ENCODE assay signal across 8 cellular contexts in the genomic region with DNA sequence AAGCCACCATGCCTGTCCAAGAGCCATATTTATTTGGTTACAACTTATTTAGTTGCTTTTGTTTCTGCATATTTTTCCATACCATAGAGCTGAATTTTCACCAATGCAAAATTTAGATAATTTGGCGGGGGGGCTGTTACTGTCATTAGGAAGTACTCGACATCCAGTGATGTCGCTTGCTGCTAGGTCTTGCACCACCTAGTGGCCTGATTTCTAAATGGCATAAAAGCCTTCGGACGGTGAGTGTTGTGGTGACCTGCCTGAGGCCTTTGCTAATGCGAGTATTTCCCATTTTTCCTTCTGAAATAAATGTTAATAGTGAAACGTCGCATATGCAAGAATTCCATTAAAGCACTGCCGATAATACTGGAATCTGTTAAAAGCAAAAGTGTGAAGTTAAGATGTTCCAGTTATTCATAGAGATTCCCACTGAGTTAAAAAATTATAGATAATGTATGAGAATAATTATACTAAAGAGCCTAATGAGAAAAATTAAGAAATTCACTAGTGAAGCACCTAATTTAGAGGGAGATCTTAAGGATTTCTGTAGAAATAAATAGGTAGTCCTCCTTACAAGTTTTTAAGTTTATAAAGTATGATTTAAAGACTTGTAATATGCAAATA.
DNase-seq lines count a peak whose midpoint lies in the region; ATAC-seq and TF ChIP-seq lines count a peak whose summit lies in the region.

No MANE protein-coding gene starts in this region.

- no peaks in the 10 kb centered on the region for H3K79me2 ChIP-seq in smooth muscle cell (ENCODE audit: low read depth)

- TF ChIP-seq CTCF in Panc1 (IDR thresholded peaks at IDR 0.05) = peak; percentile 93
- peak; percentile 52 to 86 (median 74) for TF ChIP-seq CTCF in heart left ventricle (IDR thresholded peaks at IDR 0.05)
- peak; percentile 72 for TF ChIP-seq CTCF in smooth muscle cell (IDR thresholded peaks at IDR 0.05; ENCODE audit: borderline replicate concordance, insufficient read depth, poor library complexity, severe bottlenecking)

- peaks cover under 1% of the 10 kb centered on the region for H4K20me1 ChIP-seq in smooth muscle cell (ENCODE audit: low read depth)

- no TSS peak for BruUV-seq in Panc1 (replicated peaks; lab: Mats Ljungman, UMichigan)

- no peak overlapping the region for H3K9ac ChIP-seq in smooth muscle cell (ENCODE audit: low read depth)

- H3K27ac ChIP-seq in Panc1 (ENCODE audit: low read length) (no peak overlapping the region), heart left ventricle (no peak overlapping the region), smooth muscle cell (ENCODE audit: low read depth) (no peak overlapping the region)

- H3K4me3 ChIP-seq in Panc1 (ENCODE audit: low read depth in 2 of 2, low read length in 2 of 2) (no peak overlapping the region), heart left ventricle (no peak overlapping the region), smooth muscle cell (no peak overlapping the region)

- no peaks in the 10 kb centered on the region for H3F3A ChIP-seq in smooth muscle cell (ENCODE audit: low read depth)

- POLR2A ChIA-PET in Panc1 (lab: Charles Lee) = no interaction called here

- H3K36me3 ChIP-seq in Panc1 (ENCODE audit: control insufficient read depth, insufficient read depth, low read length) (peaks cover 13% of the 10 kb centered on the region), heart left ventricle (peaks cover 0 to 73% (median 58%) of the 10 kb centered on the region in 9 donors), smooth muscle cell (ENCODE audit: low read depth) (peaks cover 8% of the 10 kb centered on the region)

- no peaks in the 10 kb centered on the region for H3K4me1 ChIP-seq in Panc1 (ENCODE audit: control insufficient read depth, insufficient read depth, low read length)
- no peaks in the 10 kb centered on the region for H3K4me1 ChIP-seq in heart left ventricle
- no peaks in the 10 kb centered on the region for H3K4me1 ChIP-seq in smooth muscle cell (ENCODE audit: low read depth)

- in situ Hi-C loops in Panc1 (cut with HindIII; ENCODE audit: low pct_unique_long_range_greater_than_20kb, low sequenced_read_pairs) = no loop called here

- no peak for TF ChIP-seq POLR2A in heart left ventricle (IDR thresholded peaks at IDR 0.05)

- peak; percentile 48 to 64 for DNase-seq in AML-193 (lab: John Stamatoyannopoulos, UW)
- DNase-seq in Panc1 (ENCODE audit: low read depth, low spot score) = peak; percentile 60
- peak; percentile 53 for DNase-seq in activated naive CD4-positive, alpha-beta T cell treated with Interleukin-2 at 50 U/mL for 16 hours
- peak in 1 of 5 donors; percentile 39 for DNase-seq in heart left ventricle
- DNase-seq in smooth muscle cell (lab: John Stamatoyannopoulos, UW; ENCODE audit: unreplicated experiment) = no peak
- no peak for DNase-seq in occipital lobe (lab: John Stamatoyannopoulos, UW)

- no peaks in the 10 kb centered on the region for H3K27me3 ChIP-seq in Panc1 (ENCODE audit: control insufficient read depth, insufficient read depth, low read length)
- no peaks in the 10 kb centered on the region for H3K27me3 ChIP-seq in heart left ventricle
- H3K27me3 ChIP-seq in smooth muscle cell (ENCODE audit: low read depth) = no peaks in the 10 kb centered on the region

- intact Hi-C loops in Panc1 (cut with micrococcal nuclease; ENCODE audit: unreplicated experiment) = no loop called here
- intact Hi-C loops in heart left ventricle (cut with DNase I) = loop anchor here in 3 of 10 donors (5.0 to 10.0 kb wide), 4 partner anchors 134 to 356 kb away; partner anchors contain the start of gene LMBR1 (in 1 of the 3)

- no peaks in the 10 kb centered on the region for H3K9me3 ChIP-seq in Panc1 (ENCODE audit: control insufficient read depth, insufficient read depth, low read depth, low read length)
- H3K9me3 ChIP-seq in heart left ventricle = no peaks in the 10 kb centered on the region
- no peaks in the 10 kb centered on the region for H3K9me3 ChIP-seq in smooth muscle cell (replicated peaks; ENCODE audit: low read depth)

- H2AFZ ChIP-seq in smooth muscle cell (ENCODE audit: low read depth) = no peak overlapping the region

- H3K4me2 ChIP-seq in smooth muscle cell = no peak overlapping the region

- CTCF ChIA-PET in Panc1 (lab: Charles Lee) = no interaction called here

- ATAC-seq in GM18858 (IDR thresholded peaks at IDR 0.05; ENCODE audit: unreplicated experiment) (peak; percentile 78), HG03571 (IDR thresholded peaks at IDR 0.05; ENCODE audit: unreplicated experiment) (peak; percentile 85), Panc1 (peak; percentile 80), heart left ventricle (peak in 3 of 4 donors; percentile 45 to 66 (median 62))

- WGBS in heart left ventricle, 4 donors = 48 to 52% (median 49%) methylated on average over 9 of the region's 9 CpGs
- 60% methylated on average over 9 of the region's 9 CpGs for WGBS in smooth muscle cell (ENCODE audit: low lambda C conversion rate)

Comparison
In these comparisons a context has a peak if more than half of its experiments do, and no peak if none do; other contexts are left out.
1. DNase-seq: peak in AML-193 (2 of 2), Panc1 (single experiment) and activated naive CD4-positive, alpha-beta T cell treated with Interleukin-2 at 50 U/mL for 16 hours (single experiment); none in smooth muscle cell (single experiment) and occipital lobe (single experiment).
2. Peak in every context shown above with its lines, with median percentiles within 50 percentile points of each other: ATAC-seq and CTCF ChIP-seq.